Comparison of ENCODE assay signal across 8 cellular contexts in genomic region chr11:119334173-119334930, GRCh38. TPM values are rescaled to one million over a fixed set of nuclear protein-coding genes. Genes with fewer than 3 reads are reported as not detected.
DNase-seq lines count a peak whose midpoint lies in the region; ATAC-seq and TF ChIP-seq lines count a peak whose summit lies in the region.

Gene RNF26, plus strand, starts transcription at chr11:119334527. Its CDS starts 596 bp downstream, at chr11:119335123.

- TSS peak; percentile 47 for BruUV-seq in PC-9 (replicated peaks; lab: Mats Ljungman, UMichigan)

- peak; percentile 96 for ATAC-seq in GM21619 (IDR thresholded peaks at IDR 0.05; ENCODE audit: unreplicated experiment)

- peak within 1 kb of the TSS; percentile 78 to 86 for H3K9ac ChIP-seq in mucosa of rectum (ENCODE audit: low read depth in 1 of 2, low read length in 2 of 2)

- H3F3A ChIP-seq in PC-9 (ENCODE audit: insufficient read depth, low read depth), result peaks cover 25% of the 10 kb centered on the region; the same call in 1 of the 2 replicates

- H3K9me2 ChIP-seq in PC-9 (ENCODE audit: insufficient read depth), result no peaks in the 10 kb centered on the region

- no peaks in the 10 kb centered on the region for H4K20me1 ChIP-seq in PC-9 (ENCODE audit: insufficient read depth)

- H3K27me3 Mint-ChIP-seq in activated T-cell treated with anti-CD3 and anti-CD28 coated beads, Interleukin-2, amount 50 U/mL, for 24 hours, result peaks cover 12% of the 10 kb centered on the region

- H3K36me3 ChIP-seq in PC-9 (ENCODE audit: low read depth) (no peaks in the 10 kb centered on the region), mucosa of rectum (ENCODE audit: control insufficient read depth in 2 of 2, insufficient read depth in 2 of 2, low read length in 2 of 2) (peaks cover 2 to 3% of the 10 kb centered on the region in 2 donors)

- H3K36me3 Mint-ChIP-seq in activated T-cell treated with anti-CD3 and anti-CD28 coated beads, Interleukin-2, amount 50 U/mL, for 24 hours (ENCODE audit: low read depth), result peaks cover 30% of the 10 kb centered on the region

- no peaks in the 10 kb centered on the region for H3K9me3 Mint-ChIP-seq in activated T-cell treated with anti-CD3 and anti-CD28 coated beads, Interleukin-2, amount 50 U/mL, for 24 hours

- no peak for TF ChIP-seq CTCF in PC-9 (conservative IDR thresholded peaks at IDR 0.05)

- no peaks in the 10 kb centered on the region for H3K27me3 ChIP-seq in PC-9 (ENCODE audit: insufficient read depth, low read depth)
- peaks cover 3 to 8% of the 10 kb centered on the region in 2 donors for H3K27me3 ChIP-seq in mucosa of rectum (ENCODE audit: control insufficient read depth in 2 of 2, insufficient read depth in 2 of 2, low read length in 2 of 2)

- peaks cover 19% of the 10 kb centered on the region for H3K79me2 ChIP-seq in PC-9 (ENCODE audit: low read depth)

- H3K9me3 ChIP-seq in PC-9 (ENCODE audit: insufficient read depth, low read depth) (no peaks in the 10 kb centered on the region), mucosa of rectum (ENCODE audit: control insufficient read depth in 2 of 2, low read length in 2 of 2) (no peaks in the 10 kb centered on the region)

- DNase-seq in DMS153 (lab: John Stamatoyannopoulos, UW), result peak; percentile 96
- DNase-seq in Jurkat, Clone E6-1 (ENCODE audit: low read depth, low spot score), result peak; percentile 99
- DNase-seq in PC-9, result peak; percentile 90 to 97
- DNase-seq in activated T-cell treated with anti-CD3 and anti-CD28 coated beads, Interleukin-2, amount 50 U/mL, for 24 hours, result peak; percentile 94
- peak; percentile 98 for DNase-seq in erythroblast (lab: John Stamatoyannopoulos, UW)
- peak; percentile 95 for DNase-seq in stimulated activated CD8-positive, alpha-beta memory T cell treated with anti-CD3 and anti-CD28 coated beads, Interleukin-4, amount 100 ng/mL, for 48 hours

- peak; percentile 91 for TF ChIP-seq POLR2A in erythroblast (IDR thresholded peaks at IDR 0.05; ENCODE audit: low read length)

- H3K4me1 Mint-ChIP-seq in activated T-cell treated with anti-CD3 and anti-CD28 coated beads, Interleukin-2, amount 50 U/mL, for 24 hours (ENCODE audit: low read depth), result peaks cover 41% of the 10 kb centered on the region

- POLR2A ChIA-PET in PC-9 (lab: Charles Lee; ENCODE audit: unreplicated experiment), result interaction anchor here (0.6 to 0.7 kb wide), 3 partner anchors 19 to 242 kb away, joined by 4 to 5 read pairs (median 4); no protein-coding TSS in a partner anchor

- H3K4me3 Mint-ChIP-seq in activated T-cell treated with anti-CD3 and anti-CD28 coated beads, Interleukin-2, amount 50 U/mL, for 24 hours, result peak within 1 kb of the TSS; percentile 99

- H3K4me1 ChIP-seq in PC-9 (replicated peaks; ENCODE audit: insufficient read depth) (peaks cover 16% of the 10 kb centered on the region), mucosa of rectum (ENCODE audit: control insufficient read depth in 2 of 2, insufficient read depth in 2 of 2, low read length in 2 of 2) (peaks cover 19 to 24% of the 10 kb centered on the region in 2 donors)

- peak within 1 kb of the TSS; percentile 96 for H3K4me3 ChIP-seq in Jurkat, Clone E6-1 (ENCODE audit: low read length)
- H3K4me3 ChIP-seq in PC-9 (peak within 1 kb of the TSS; percentile 69), mucosa of rectum (ENCODE audit: low read length in 2 of 2) (peak within 1 kb of the TSS; percentile 79 to 90)

- H3K4me2 ChIP-seq in PC-9, result peak within 1 kb of the TSS; percentile 86

- CTCF ChIA-PET in PC-9 (lab: Charles Lee), result interaction anchor here (0.5 to 1.1 kb wide), 5 partner anchors 12 to 644 kb away, joined by 3 to 5 read pairs (median 3); no protein-coding TSS in a partner anchor

- H3K27ac ChIP-seq in PC-9 (peak within 1 kb of the TSS; percentile 60), mucosa of rectum (ENCODE audit: low read depth in 2 of 2, low read length in 2 of 2) (peak within 1 kb of the TSS; percentile 70 to 72)

- peak within 1 kb of the TSS; percentile 86 for H2AFZ ChIP-seq in PC-9

- intact Hi-C loops in PC-9 (cut with micrococcal nuclease; ENCODE audit: unreplicated experiment), result no loop called here

- peak within 1 kb of the TSS; percentile 99 for H3K27ac Mint-ChIP-seq in activated T-cell treated with anti-CD3 and anti-CD28 coated beads, Interleukin-2, amount 50 U/mL, for 24 hours

RNA-seq across cellular contexts. Expression of gene RNF26, which starts in this region (rescaled TPM):
- 40.6 TPM for polyA plus RNA-seq in Jurkat, Clone E6-1 (2012; ENCODE audit: insufficient read depth, insufficient read length)
- total RNA-seq in PC-9 (2021), result 55.0 and 64.3 TPM in 2 replicates

Comparison
In these comparisons a context has a peak if more than half of its experiments do, and no peak if none do; other contexts are left out.
1. Peak in every context shown above with its lines: DNase-seq, ATAC-seq, H3K4me3 ChIP-seq and H3K27ac ChIP-seq.